In genomic region chr10:71835671-71836593, GRCh38 we compare ENCODE assay signal across 8 cellular contexts. TPM values are rescaled to one million over a fixed set of nuclear protein-coding genes. Genes with fewer than 3 reads are reported as not detected.
DNase-seq lines count a peak whose midpoint lies in the region; ATAC-seq and TF ChIP-seq lines count a peak whose summit lies in the region.

No MANE protein-coding gene starts in this region.

- POLR2A ChIA-PET in A673 (lab: Charles Lee; ENCODE audit: low non-redundant PET) = no interaction called here

- H3K4me1 ChIP-seq in A673 (ENCODE audit: insufficient read depth, low read length, poor library complexity, severe bottlenecking) = peaks cover 56% of the 10 kb centered on the region
- peaks cover 49% of the 10 kb centered on the region for H3K4me1 ChIP-seq in ectodermal cell (ENCODE audit: control insufficient read depth, insufficient read depth, low read length)
- H3K4me1 ChIP-seq in vagina = peaks cover 86% of the 10 kb centered on the region

- no peaks in the 10 kb centered on the region for H3K27me3 ChIP-seq in A673 (replicated peaks; ENCODE audit: insufficient read depth, low read depth, low read length, poor library complexity)
- H3K27me3 ChIP-seq in ectodermal cell (ENCODE audit: control insufficient read depth, insufficient read depth, low read length, poor library complexity, severe bottlenecking) = no peaks in the 10 kb centered on the region
- H3K27me3 ChIP-seq in vagina = no peaks in the 10 kb centered on the region

- intact Hi-C loops in A673 (cut with micrococcal nuclease; ENCODE audit: unreplicated experiment) (loop anchor here (2.0 kb wide), 1 partner anchor 61 kb away; no protein-coding TSS in a partner anchor), vagina (cut with DNase I) (loop anchor here (5.0 kb wide), 1 partner anchor 51 kb away; no protein-coding TSS in a partner anchor)

- no peak overlapping the region for H3K4me3 ChIP-seq in A673 (ENCODE audit: low read depth, low read length, poor library complexity, severe bottlenecking)
- no peak overlapping the region for H3K4me3 ChIP-seq in ectodermal cell (ENCODE audit: insufficient read depth, low read depth, low read length)
- peak overlapping the region in 1 of 2 donors; percentile 21 for H3K4me3 ChIP-seq in vagina

- in situ Hi-C loops in GM13977 (cut with MboI; ENCODE audit: low pct_unique_long_range_greater_than_20kb, low sequenced_read_pairs, unreplicated experiment) = loop anchor here (10.0 kb wide), 1 partner anchor 49 kb away; no protein-coding TSS in a partner anchor

- no peak for TF ChIP-seq CTCF in A673 (conservative IDR thresholded peaks at IDR 0.05; ENCODE audit: low read depth, low read length)
- no peak for TF ChIP-seq CTCF in GM13977 (IDR thresholded peaks at IDR 0.05; ENCODE audit: extremely low read depth, insufficient read depth, missing control alignments)
- TF ChIP-seq CTCF in vagina (IDR thresholded peaks at IDR 0.05) = no peak

- ATAC-seq in HG02759 (IDR thresholded peaks at IDR 0.05; ENCODE audit: unreplicated experiment) = peak; percentile 95

- TF ChIP-seq POLR2A in vagina (IDR thresholded peaks at IDR 0.05) = no peak

- H3K36me3 ChIP-seq in A673 (ENCODE audit: insufficient read depth, low read length, poor library complexity, severe bottlenecking) (peaks cover 15% of the 10 kb centered on the region), ectodermal cell (ENCODE audit: control insufficient read depth, insufficient read depth, low read length) (peaks cover 10% of the 10 kb centered on the region), vagina (peaks cover 0 to 25% of the 10 kb centered on the region in 2 donors)

- peak; percentile 90 for DNase-seq in A673 (ENCODE audit: low spot score)
- DNase-seq in GM13977 (ENCODE audit: low spot score) = peak; percentile 89
- peak; percentile 35 for DNase-seq in NCI-H226
- peak; percentile 52 for DNase-seq in mucosa of gallbladder (ENCODE audit: low spot score)
- no peak for DNase-seq in vagina (ENCODE audit: extremely low spot score in 2 of 2)
- DNase-seq in activated CD8-positive, alpha-beta memory T cell treated with anti-CD3 and anti-CD28 coated beads, Interleukin-2, amount 50 U/mL, for 4 hours = no peak

- WGBS in ectodermal cell, 2 experiments = 91 to 95% methylated on average over 11 of the region's 11 CpGs

- CTCF ChIA-PET in A673 (lab: Charles Lee) = interaction anchor here (1.3 kb wide), 1 partner anchor 60 kb away, joined by 13 read pairs; no protein-coding TSS in a partner anchor

- H3K27ac ChIP-seq in A673 (ENCODE audit: low read depth, low read length, poor library complexity, severe bottlenecking) = peak overlapping the region; percentile 78
- peak overlapping the region; percentile 64 for H3K27ac ChIP-seq in ectodermal cell (ENCODE audit: insufficient read depth, low read depth, low read length, poor library complexity, severe bottlenecking)
- peak overlapping the region; percentile 71 for H3K27ac ChIP-seq in vagina

- no peaks in the 10 kb centered on the region for H3K9me3 ChIP-seq in A673 (ENCODE audit: low read depth, low read length, poor library complexity, severe bottlenecking)
- H3K9me3 ChIP-seq in ectodermal cell (ENCODE audit: control insufficient read depth, low read length) = no peaks in the 10 kb centered on the region
- H3K9me3 ChIP-seq in vagina = no peaks in the 10 kb centered on the region

- BruUV-seq in A673 (replicated peaks; lab: Mats Ljungman, UMichigan) = no TSS peak

RNA-seq across cellular contexts. Expression of gene PSAP, which starts 15.1 kb away (rescaled TPM):
- total RNA-seq in A673 (2021) = 429 and 431 TPM in 2 replicates
- 708 TPM for polyA plus RNA-seq in ectodermal cell (2013, experiment 1 of 4)
- 724 TPM for polyA plus RNA-seq in ectodermal cell (2013, experiment 2 of 4)
- polyA plus RNA-seq in ectodermal cell (2013, experiment 3 of 4) = 551 TPM
- polyA plus RNA-seq in ectodermal cell (2013, experiment 4 of 4) = 643 TPM
- total RNA-seq in mucosa of gallbladder = 1,332 TPM
- 680 TPM for total RNA-seq in vagina

Comparison
In these comparisons a context has a peak if more than half of its experiments do, and no peak if none do; other contexts are left out.
1. DNase-seq: peak in A673 (single experiment), GM13977 (single experiment), NCI-H226 (single experiment) and mucosa of gallbladder (single experiment); none in vagina (0 of 2) and activated CD8-positive, alpha-beta memory T cell treated with anti-CD3 and anti-CD28 coated beads, Interleukin-2, amount 50 U/mL, for 4 hours (single experiment).
2. Peak in every context shown above with its lines, with median percentiles within 50 percentile points of each other: H3K27ac ChIP-seq.